In the genomic region with DNA sequence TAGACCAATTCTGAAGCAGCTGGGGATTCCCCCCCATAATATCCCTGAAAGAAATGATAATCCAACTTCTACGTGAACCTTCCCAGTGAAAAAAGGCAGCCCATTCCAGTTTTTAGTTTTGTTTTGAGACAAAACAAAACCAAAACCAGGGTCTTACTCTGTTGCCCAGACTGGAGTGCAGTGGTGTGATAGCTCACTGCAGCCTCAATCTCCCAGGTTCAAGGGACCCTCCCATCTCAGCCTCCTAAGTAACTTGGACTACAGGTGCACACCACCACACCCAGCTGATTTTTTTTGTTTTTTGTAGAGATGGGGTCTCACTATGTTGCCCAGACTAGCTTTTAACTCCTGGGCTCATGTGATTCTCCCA, we compare ENCODE assay signal across 1 cellular context.
TF ChIP-seq lines count a peak whose summit lies in the region.

No MANE protein-coding gene starts in this region.

TF ChIP-seq in WTC11, 78 proteins besides CTCF, POLR2A, EP300 and RAD21 (continued from another document):
- TF ChIP-seq IRF2 (CRISPR knock-in tag; IDR thresholded peaks at IDR 0.05; ENCODE audit: borderline replicate concordance, low read depth): no peak
- no peak for TF ChIP-seq MXD4 (CRISPR knock-in tag; IDR thresholded peaks at IDR 0.05; ENCODE audit: borderline replicate concordance)
- no peak for TF ChIP-seq MYBL2 (CRISPR knock-in tag; IDR thresholded peaks at IDR 0.05)
- no peak for TF ChIP-seq SOX15 (CRISPR knock-in tag; IDR thresholded peaks at IDR 0.05)
- TF ChIP-seq ZNF263 (CRISPR knock-in tag; IDR thresholded peaks at IDR 0.05; ENCODE audit: low read depth): no peak
- TF ChIP-seq, protein P1, sequence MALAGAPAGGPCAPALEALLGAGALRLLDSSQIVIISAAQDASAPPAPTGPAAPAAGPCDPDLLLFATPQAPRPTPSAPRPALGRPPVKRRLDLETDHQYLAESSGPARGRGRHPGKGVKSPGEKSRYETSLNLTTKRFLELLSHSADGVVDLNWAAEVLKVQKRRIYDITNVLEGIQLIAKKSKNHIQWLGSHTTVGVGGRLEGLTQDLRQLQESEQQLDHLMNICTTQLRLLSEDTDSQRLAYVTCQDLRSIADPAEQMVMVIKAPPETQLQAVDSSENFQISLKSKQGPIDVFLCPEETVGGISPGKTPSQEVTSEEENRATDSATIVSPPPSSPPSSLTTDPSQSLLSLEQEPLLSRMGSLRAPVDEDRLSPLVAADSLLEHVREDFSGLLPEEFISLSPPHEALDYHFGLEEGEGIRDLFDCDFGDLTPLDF (CRISPR knock-in tag; IDR thresholded peaks at IDR 0.05): no peak
- no peak for TF ChIP-seq RELA (CRISPR knock-in tag; IDR thresholded peaks at IDR 0.05; ENCODE audit: borderline replicate concordance)
- TF ChIP-seq RORB (CRISPR knock-in tag; IDR thresholded peaks at IDR 0.05): no peak
- TF ChIP-seq, protein P2, sequence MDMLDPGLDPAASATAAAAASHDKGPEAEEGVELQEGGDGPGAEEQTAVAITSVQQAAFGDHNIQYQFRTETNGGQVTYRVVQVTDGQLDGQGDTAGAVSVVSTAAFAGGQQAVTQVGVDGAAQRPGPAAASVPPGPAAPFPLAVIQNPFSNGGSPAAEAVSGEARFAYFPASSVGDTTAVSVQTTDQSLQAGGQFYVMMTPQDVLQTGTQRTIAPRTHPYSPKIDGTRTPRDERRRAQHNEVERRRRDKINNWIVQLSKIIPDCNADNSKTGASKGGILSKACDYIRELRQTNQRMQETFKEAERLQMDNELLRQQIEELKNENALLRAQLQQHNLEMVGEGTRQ (CRISPR knock-in tag; IDR thresholded peaks at IDR 0.05): no peak
- TF ChIP-seq, protein P3, sequence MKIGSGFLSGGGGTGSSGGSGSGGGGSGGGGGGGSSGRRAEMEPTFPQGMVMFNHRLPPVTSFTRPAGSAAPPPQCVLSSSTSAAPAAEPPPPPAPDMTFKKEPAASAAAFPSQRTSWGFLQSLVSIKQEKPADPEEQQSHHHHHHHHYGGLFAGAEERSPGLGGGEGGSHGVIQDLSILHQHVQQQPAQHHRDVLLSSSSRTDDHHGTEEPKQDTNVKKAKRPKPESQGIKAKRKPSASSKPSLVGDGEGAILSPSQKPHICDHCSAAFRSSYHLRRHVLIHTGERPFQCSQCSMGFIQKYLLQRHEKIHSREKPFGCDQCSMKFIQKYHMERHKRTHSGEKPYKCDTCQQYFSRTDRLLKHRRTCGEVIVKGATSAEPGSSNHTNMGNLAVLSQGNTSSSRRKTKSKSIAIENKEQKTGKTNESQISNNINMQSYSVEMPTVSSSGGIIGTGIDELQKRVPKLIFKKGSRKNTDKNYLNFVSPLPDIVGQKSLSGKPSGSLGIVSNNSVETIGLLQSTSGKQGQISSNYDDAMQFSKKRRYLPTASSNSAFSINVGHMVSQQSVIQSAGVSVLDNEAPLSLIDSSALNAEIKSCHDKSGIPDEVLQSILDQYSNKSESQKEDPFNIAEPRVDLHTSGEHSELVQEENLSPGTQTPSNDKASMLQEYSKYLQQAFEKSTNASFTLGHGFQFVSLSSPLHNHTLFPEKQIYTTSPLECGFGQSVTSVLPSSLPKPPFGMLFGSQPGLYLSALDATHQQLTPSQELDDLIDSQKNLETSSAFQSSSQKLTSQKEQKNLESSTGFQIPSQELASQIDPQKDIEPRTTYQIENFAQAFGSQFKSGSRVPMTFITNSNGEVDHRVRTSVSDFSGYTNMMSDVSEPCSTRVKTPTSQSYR (CRISPR knock-in tag; IDR thresholded peaks at IDR 0.05): no peak
- no peak for TF ChIP-seq SP1 (CRISPR knock-in tag; conservative IDR thresholded peaks at IDR 0.05)
- no peak for TF ChIP-seq ZNF121 (CRISPR knock-in tag; IDR thresholded peaks at IDR 0.05)
- no peak for TF ChIP-seq SMAD3 (CRISPR knock-in tag; IDR thresholded peaks at IDR 0.05; ENCODE audit: borderline replicate concordance)
